Comparison of ENCODE assay signal across 2 cellular contexts in the genomic region with DNA sequence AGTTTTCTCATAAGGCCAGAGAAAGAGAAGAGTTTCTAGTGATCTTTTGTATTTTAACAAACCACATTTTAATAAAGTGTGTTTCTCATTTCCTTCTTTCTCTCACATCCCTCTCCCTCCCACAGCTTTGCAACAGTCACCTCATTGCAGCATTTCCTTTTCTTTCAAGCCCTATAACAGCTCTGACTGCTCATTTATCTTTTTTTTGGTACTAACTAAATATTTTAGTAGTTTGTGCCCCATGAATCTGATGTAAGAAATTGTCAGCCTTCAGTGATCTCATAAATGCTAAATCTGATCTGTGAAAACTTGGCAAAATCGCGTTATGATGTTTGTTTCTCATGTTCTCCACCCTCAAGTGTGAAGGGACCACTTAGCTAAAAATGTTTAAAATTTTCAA.
TF ChIP-seq lines count a peak whose summit lies in the region.

No MANE protein-coding gene starts in this region.

TF ChIP-seq in SK-N-SH, 30 proteins besides CTCF, POLR2A, EP300 and RAD21 (continued from another document):
- TF ChIP-seq SMC3 (IDR thresholded peaks at IDR 0.05; ENCODE audit: low read depth, low read length): no peak

TF ChIP-seq in SK-N-SH treated with all-trans-retinoic acid at 6 μM for 48 hours, 23 proteins besides CTCF, POLR2A, EP300 and RAD21 (continued from another document):
- TF ChIP-seq, protein P1, sequence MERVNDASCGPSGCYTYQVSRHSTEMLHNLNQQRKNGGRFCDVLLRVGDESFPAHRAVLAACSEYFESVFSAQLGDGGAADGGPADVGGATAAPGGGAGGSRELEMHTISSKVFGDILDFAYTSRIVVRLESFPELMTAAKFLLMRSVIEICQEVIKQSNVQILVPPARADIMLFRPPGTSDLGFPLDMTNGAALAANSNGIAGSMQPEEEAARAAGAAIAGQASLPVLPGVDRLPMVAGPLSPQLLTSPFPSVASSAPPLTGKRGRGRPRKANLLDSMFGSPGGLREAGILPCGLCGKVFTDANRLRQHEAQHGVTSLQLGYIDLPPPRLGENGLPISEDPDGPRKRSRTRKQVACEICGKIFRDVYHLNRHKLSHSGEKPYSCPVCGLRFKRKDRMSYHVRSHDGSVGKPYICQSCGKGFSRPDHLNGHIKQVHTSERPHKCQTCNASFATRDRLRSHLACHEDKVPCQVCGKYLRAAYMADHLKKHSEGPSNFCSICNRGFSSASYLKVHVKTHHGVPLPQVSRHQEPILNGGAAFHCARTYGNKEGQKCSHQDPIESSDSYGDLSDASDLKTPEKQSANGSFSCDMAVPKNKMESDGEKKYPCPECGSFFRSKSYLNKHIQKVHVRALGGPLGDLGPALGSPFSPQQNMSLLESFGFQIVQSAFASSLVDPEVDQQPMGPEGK (CRISPR knock-in tag; IDR thresholded peaks at IDR 0.05; ENCODE audit: borderline replicate concordance): no peak
- no peak for TF ChIP-seq PPARA (CRISPR knock-in tag; IDR thresholded peaks at IDR 0.05; ENCODE audit: borderline replicate concordance)
- TF ChIP-seq, protein P2, sequence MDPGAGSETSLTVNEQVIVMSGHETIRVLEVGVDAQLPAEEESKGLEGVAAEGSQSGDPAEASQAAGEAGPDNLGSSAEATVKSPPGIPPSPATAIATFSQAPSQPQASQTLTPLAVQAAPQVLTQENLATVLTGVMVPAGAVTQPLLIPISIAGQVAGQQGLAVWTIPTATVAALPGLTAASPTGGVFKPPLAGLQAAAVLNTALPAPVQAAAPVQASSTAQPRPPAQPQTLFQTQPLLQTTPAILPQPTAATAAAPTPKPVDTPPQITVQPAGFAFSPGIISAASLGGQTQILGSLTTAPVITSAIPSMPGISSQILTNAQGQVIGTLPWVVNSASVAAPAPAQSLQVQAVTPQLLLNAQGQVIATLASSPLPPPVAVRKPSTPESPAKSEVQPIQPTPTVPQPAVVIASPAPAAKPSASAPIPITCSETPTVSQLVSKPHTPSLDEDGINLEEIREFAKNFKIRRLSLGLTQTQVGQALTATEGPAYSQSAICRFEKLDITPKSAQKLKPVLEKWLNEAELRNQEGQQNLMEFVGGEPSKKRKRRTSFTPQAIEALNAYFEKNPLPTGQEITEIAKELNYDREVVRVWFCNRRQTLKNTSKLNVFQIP (CRISPR knock-in tag; IDR thresholded peaks at IDR 0.05; ENCODE audit: borderline replicate concordance, low read depth): no peak
